ENCODE assay signal across 10 cellular contexts in the genomic region with DNA sequence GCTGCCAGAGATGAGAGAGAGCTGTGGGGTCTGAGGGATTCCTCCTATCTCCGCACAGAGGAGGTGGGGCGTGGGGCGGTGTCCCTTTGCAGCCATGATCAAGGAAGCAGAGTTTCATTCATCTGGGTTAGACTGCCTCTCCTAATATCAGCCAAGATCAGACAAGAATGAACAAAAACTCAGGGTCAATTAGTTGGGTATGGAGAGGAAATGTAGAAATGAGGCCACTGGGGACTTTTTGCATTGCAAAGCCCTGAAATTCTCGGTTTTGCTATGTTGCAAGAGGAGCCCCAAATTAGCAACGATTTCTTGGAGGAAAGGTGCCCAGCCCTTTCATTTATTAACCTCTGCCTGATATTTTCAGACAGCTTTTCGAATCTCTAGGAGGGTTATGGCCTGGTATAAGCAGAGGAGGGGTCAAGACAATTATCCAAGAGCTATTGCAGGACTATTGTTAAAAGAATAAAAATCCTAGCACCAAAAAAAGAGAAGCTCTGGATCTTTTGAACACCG.
DNase-seq lines count a peak whose midpoint lies in the region; ATAC-seq and TF ChIP-seq lines count a peak whose summit lies in the region.
"Had no signal": no experiment of that assay in that cellular context is flagged by ENCODE, and none has a peak within 500 bp of the region (broad histone marks: within the 10 kb centered on the region; RNA-seq: fewer than 3 reads in every experiment).

No MANE protein-coding gene starts in this region.

- CTCF ChIA-PET in GM10248 (lab: Yijun Ruan, JAX), result interaction anchor here (0.9 to 2.6 kb wide), 5 partner anchors 9 to 114 kb away, joined by 3 to 11 read pairs (median 3); no protein-coding TSS in a partner anchor

- ATAC-seq in GM19438 (IDR thresholded peaks at IDR 0.05; ENCODE audit: low read depth, unreplicated experiment) (peak; percentile 51), HG02981 (IDR thresholded peaks at IDR 0.05; ENCODE audit: unreplicated experiment) (peak; percentile 47)
- ATAC-seq: left colon had no signal

- TF ChIP-seq CTCF in GM10248 (IDR thresholded peaks at IDR 0.05; ENCODE audit: control extremely low read depth, extremely low read depth, low read depth, missing control alignments), result no peak

- peak; percentile 49 for DNase-seq in GM10248 (ENCODE audit: extremely low spot score)
- DNase-seq in SKM-1 (lab: John Stamatoyannopoulos, UW; ENCODE audit: unreplicated experiment), result peak; percentile 74
- DNase-seq in activated CD8-positive, alpha-beta memory T cell treated with anti-CD3 and anti-CD28 coated beads, Interleukin-2, amount 50 U/mL, for 4 hours, result no peak
- no peak for DNase-seq in D341Med (ENCODE audit: low spot score)
- DNase-seq in glomerular visceral epithelial cell (ENCODE audit: extremely low spot score), result no peak
- DNase-seq in NCI-H2171 treated with DMSO at 0.1 percent for 48 hours (lab: John Stamatoyannopoulos, UW), result no peak
- DNase-seq: GM23248, left colon had no signal

- POLR2A ChIA-PET in GM10248 (lab: Yijun Ruan, JAX), result interaction anchor here (0.6 to 0.7 kb wide), 2 partner anchors 47 to 61 kb away, joined by 3 read pairs; no protein-coding TSS in a partner anchor

Comparison
In these comparisons a context has a peak if more than half of its experiments do, and no peak if none do; other contexts are left out.
1. DNase-seq: peak in GM10248 (single experiment) and SKM-1 (single experiment); none in activated CD8-positive, alpha-beta memory T cell treated with anti-CD3 and anti-CD28 coated beads, Interleukin-2, amount 50 U/mL, for 4 hours (single experiment), D341Med (single experiment), glomerular visceral epithelial cell (single experiment) and NCI-H2171 treated with DMSO at 0.1 percent for 48 hours (single experiment).